Comparison of ENCODE assay signal across 12 cellular contexts in the genomic region with DNA sequence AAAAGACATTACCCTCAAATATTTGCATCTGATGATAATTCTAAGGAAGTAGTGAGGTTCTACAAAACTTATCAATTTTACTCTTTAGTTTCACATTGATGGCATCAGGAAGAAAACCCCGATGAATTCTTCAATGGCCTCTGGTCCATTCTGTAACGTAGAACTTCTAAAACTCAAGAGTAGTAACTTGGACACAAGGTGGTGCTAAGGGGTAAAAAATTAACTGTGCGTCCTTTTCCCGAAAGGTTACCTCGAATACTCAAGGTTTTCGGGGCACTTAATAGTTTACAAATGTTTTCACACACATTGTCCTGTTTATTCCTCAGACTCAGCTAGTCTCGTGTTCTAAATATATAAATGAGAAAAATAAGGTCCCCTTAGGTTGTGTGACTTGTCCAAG.
DNase-seq lines count a peak whose midpoint lies in the region; ATAC-seq and TF ChIP-seq lines count a peak whose summit lies in the region.
"Had no signal": no experiment of that assay in that cellular context is flagged by ENCODE, and none has a peak within 500 bp of the region (broad histone marks: within the 10 kb centered on the region; RNA-seq: fewer than 3 reads in every experiment).

No MANE protein-coding gene starts in this region.

- peaks cover 3% of the 10 kb centered on the region for H3K27me3 ChIP-seq in MG63

- H3K36me3 ChIP-seq in MG63 = no peaks in the 10 kb centered on the region

- no peak overlapping the region for H3K4me3 ChIP-seq in HFF-Myc (replicated peaks; ENCODE audit: low read depth, low read length)
- H3K4me3 ChIP-seq in MG63 = no peak overlapping the region

- peak; percentile 7 for TF ChIP-seq CTCF in HFF-Myc (IDR thresholded peaks at IDR 0.05; ENCODE audit: low read depth, low read length, missing control alignments)

- no peak for ATAC-seq in HG03342 (IDR thresholded peaks at IDR 0.05; ENCODE audit: unreplicated experiment)
- ATAC-seq: activated CD8-positive, alpha-beta memory T cell treated with anti-CD3 and anti-CD28 coated beads, Interleukin-2, amount 10 ng/mL, durations not matched to agents 7 days and 5 days had no signal

- no peaks in the 10 kb centered on the region for H3K9me3 ChIP-seq in MG63

- DNase-seq in DMS114 treated with DMSO at 0.1 percent for 48 hours (lab: John Stamatoyannopoulos, UW; ENCODE audit: unreplicated experiment) (peak; percentile 31), HFF-Myc (ENCODE audit: extremely low read depth, low read depth) (no peak), RPMI7951 (ENCODE audit: low read depth) (peak; percentile 20), inferior parietal cortex (ENCODE audit: extremely low spot score) (peak; percentile 39), occipital lobe (lab: John Stamatoyannopoulos, UW) (no peak), CD1c-positive myeloid dendritic cell (ENCODE audit: extremely low spot score) (no peak), MG63 (no peak)
- DNase-seq: activated CD8-positive, alpha-beta memory T cell treated with anti-CD3 and anti-CD28 coated beads, Interleukin-2, amount 10 ng/mL, durations not matched to agents 7 days and 5 days; foreskin fibroblast; mammary epithelial cell; NCI-H2029 treated with DMSO at 0.1 percent for 48 hours had no signal

Comparison
In these comparisons a context has a peak if more than half of its experiments do, and no peak if none do; other contexts are left out.
1. DNase-seq: peak in DMS114 treated with DMSO at 0.1 percent for 48 hours (single experiment), RPMI7951 (single experiment) and inferior parietal cortex (single experiment); none in HFF-Myc (single experiment), occipital lobe (single experiment), CD1c-positive myeloid dendritic cell (single experiment) and MG63 (single experiment).